ENCODE assay signal across 34 cellular contexts in genomic region chr1:244948416-244948815, GRCh38.
"Had no signal": no experiment of that assay in that cellular context is flagged by ENCODE, and none has a peak within 500 bp of the region (broad histone marks: within the 10 kb centered on the region; RNA-seq: fewer than 3 reads in every experiment).

No MANE protein-coding gene starts in this region.

- DNase-seq: Karpas-422, Kasumi-1, MG63, MM.1S, MV-4-11, NCI-H1048, NCI-H1092, NCI-H1092 treated with DMSO at 0.1 percent for 48 hours, NCI-H1105, NCI-H1105 treated with DMSO at 0.1 percent for 48 hours, NCI-H1417, NCI-H1417 treated with DMSO at 0.1 percent for 48 hours, NCI-H1436 treated with DMSO at 0.1 percent for 48 hours, NCI-H146, NCI-H1694, NCI-H1694 treated with DMSO at 0.1 percent for 48 hours, NCI-H187, NCI-H187 treated with DMSO at 0.1 percent for 48 hours, NCI-H1930, NCI-H2029, NCI-H2029 treated with DMSO at 0.1 percent for 48 hours, NCI-H2081, NCI-H2081 treated with DMSO at 0.1 percent for 48 hours, NCI-H2107, NCI-H2171, NCI-H2171 treated with DMSO at 0.1 percent for 48 hours, NCI-H2227 treated with DMSO at 0.1 percent for 48 hours, NCI-H226, NCI-H345, NCI-H446, NCI-H446 treated with DMSO at 0.1 percent for 48 hours, NCI-H510A, NCI-H510A treated with DMSO at 0.1 percent for 48 hours, NCI-H524 had no signal

- H3K4me3 ChIP-seq: MG63 had no signal

- H3K9me3 ChIP-seq: MG63 had no signal

- H3K36me3 ChIP-seq: MG63 had no signal
